In the genomic region with DNA sequence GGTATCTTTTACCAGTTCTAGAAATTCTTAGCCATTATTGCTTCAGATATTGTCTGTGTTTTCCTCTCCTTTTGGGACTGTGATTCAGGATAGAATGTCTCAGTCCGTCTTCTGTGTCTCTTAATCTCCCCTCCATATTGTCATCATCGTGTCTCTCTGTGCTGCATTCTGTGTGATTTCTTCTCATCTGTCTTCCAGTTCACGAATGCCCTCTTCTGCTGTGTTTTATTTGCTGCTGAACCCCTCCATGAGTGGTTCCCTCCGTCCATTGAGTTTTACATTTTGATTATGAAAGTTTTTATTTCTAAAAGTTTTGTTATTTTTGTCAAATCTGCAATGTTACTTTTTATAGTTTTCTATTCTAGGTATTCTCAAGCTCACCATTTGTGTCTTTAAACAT, we compare ENCODE assay signal across 20 cellular contexts. TPM values are rescaled to one million over a fixed set of nuclear protein-coding genes. Genes with fewer than 3 reads are reported as not detected.
"Had no signal": no experiment of that assay in that cellular context is flagged by ENCODE, and none has a peak within 500 bp of the region (broad histone marks: within the 10 kb centered on the region; RNA-seq: fewer than 3 reads in every experiment).

No MANE protein-coding gene starts in this region.

- DNase-seq: effector memory CD4-positive, alpha-beta T cell; gastrocnemius medialis; heart right ventricle; hypothalamus; kidney glomerular epithelial cell; mesendoderm; naive B cell; posterior cingulate gyrus; small intestine; stimulated activated CD4-positive, alpha-beta T cell treated with anti-CD3 and anti-CD28 coated beads, Interleukin-12 subunit alpha, Interleukin-12 subunit beta, amount 100 ng/mL, for 4 hours; stimulated activated naive CD4-positive, alpha-beta T cell treated with Interleukin-2 at 50 U/mL for 16 hours; trophoblast cell had no signal

- H3K4me3 ChIP-seq: esophagus muscularis mucosa, gastrocnemius medialis, heart right ventricle, right atrium auricular region had no signal

- ATAC-seq: gastrocnemius medialis, heart right ventricle had no signal

- H3K4me1 ChIP-seq: gastrocnemius medialis, right atrium auricular region had no signal

- H3K27me3 Mint-ChIP-seq: naive B cell had no signal

- H3K27ac ChIP-seq: epithelial cell of prostate, esophagus muscularis mucosa, gastrocnemius medialis, heart right ventricle, neutrophil, right atrium auricular region had no signal

- H3K9me3 ChIP-seq: esophagus muscularis mucosa, gastrocnemius medialis, neutrophil, right atrium auricular region had no signal

- H3K27me3 ChIP-seq: esophagus muscularis mucosa, gastrocnemius medialis, heart right ventricle, neutrophil, right atrium auricular region had no signal

RNA-seq across cellular contexts. Expression of a gene that starts 30.5 kb away (rescaled TPM):
- total RNA-seq: lung microvascular endothelial cell, pulmonary artery endothelial cell, urinary bladder had no signal
- polyA plus RNA-seq: heart right ventricle, neural cell, urinary bladder had no signal
